In genomic region chr11:9362393-9362863, GRCh38 we compare ENCODE assay signal across 10 cellular contexts. TPM values are rescaled to one million over a fixed set of nuclear protein-coding genes. Genes with fewer than 3 reads are reported as not detected.
DNase-seq lines count a peak whose midpoint lies in the region; ATAC-seq, FAIRE-seq and TF ChIP-seq lines count a peak whose summit lies in the region.
"Had no signal": no experiment of that assay in that cellular context is flagged by ENCODE, and none has a peak within 500 bp of the region (broad histone marks: within the 10 kb centered on the region; RNA-seq: fewer than 3 reads in every experiment).

No MANE protein-coding gene starts in this region.

- no peak for FAIRE-seq in endothelial cell of umbilical vein (lab: Jason Lieb, UNC)

- H4K20me1 ChIP-seq in endothelial cell of umbilical vein (replicated peaks; ENCODE audit: control insufficient read depth, extremely low read depth, insufficient read depth, low read length), result no peaks in the 10 kb centered on the region

- peak overlapping the region in 1 of 8 donors; percentile 82 for H3K4me3 Mint-ChIP-seq in CD4-positive, alpha-beta memory T cell

- H3K36me3 ChIP-seq in CD4-positive, alpha-beta memory T cell (ENCODE audit: insufficient read depth, low read length), result no peaks in the 10 kb centered on the region
- H3K36me3 ChIP-seq in endothelial cell of umbilical vein (ENCODE audit: control insufficient read depth in 2 of 2, extremely low read depth in 1 of 2, insufficient read depth in 2 of 2, low read length in 2 of 2), result no peaks in the 10 kb centered on the region
- H3K36me3 ChIP-seq in neutrophil, result no peaks in the 10 kb centered on the region

- no peaks in the 10 kb centered on the region for H3K9me3 ChIP-seq in CD4-positive, alpha-beta memory T cell (ENCODE audit: control insufficient read depth in 1 of 2, low read length in 2 of 2)
- H3K9me3 ChIP-seq in endothelial cell of umbilical vein (replicated peaks; ENCODE audit: control insufficient read depth, insufficient read depth, low read length) (no peaks in the 10 kb centered on the region), neutrophil (no peaks in the 10 kb centered on the region)

- no peak for DNase-seq in CD4-positive, alpha-beta memory T cell
- peak; percentile 55 for DNase-seq in NCI-H82 treated with DMSO at 0.1 percent for 48 hours (lab: John Stamatoyannopoulos, UW; ENCODE audit: unreplicated experiment)
- no peak for DNase-seq in endothelial cell of umbilical vein (ENCODE audit: low read depth, low spot score)
- no peak for DNase-seq in SW 1271 (lab: John Stamatoyannopoulos, UW)
- DNase-seq in NCI-H748 treated with DMSO at 0.1 percent for 48 hours (lab: John Stamatoyannopoulos, UW), result no peak
- DNase-seq: NCI-H187 treated with DMSO at 0.1 percent for 48 hours had no signal

- no peak for TF ChIP-seq CTCF in endothelial cell of umbilical vein (IDR thresholded peaks at IDR 0.05; ENCODE audit: extremely low read depth in 1 of 2, insufficient read depth in 1 of 2, low read depth in 1 of 2, low read length in 2 of 2)
- TF ChIP-seq CTCF in neutrophil (IDR thresholded peaks at IDR 0.05), result no peak

- H3K9ac ChIP-seq in endothelial cell of umbilical vein (replicated peaks; ENCODE audit: extremely low read depth, insufficient read depth, low read length), result no peak overlapping the region

- intact Hi-C loops in CD4-positive, alpha-beta memory T cell (cut with micrococcal nuclease), result no loop called here
- intact Hi-C loops in endothelial cell of umbilical vein (cut with micrococcal nuclease), result no loop called here

- H3K9me1 ChIP-seq in endothelial cell of umbilical vein (replicated peaks; ENCODE audit: control insufficient read depth, extremely low read depth, insufficient read depth, low read length), result no peaks in the 10 kb centered on the region

- peak overlapping the region; percentile 47 for H2AFZ ChIP-seq in endothelial cell of umbilical vein (ENCODE audit: low read depth, low read length)

- dilution Hi-C loops in endothelial cell of umbilical vein (cut with MboI; ENCODE audit: extremely low pct_ligation_motif_present, low sequenced_read_pairs), result no loop called here

- H3K4me1 ChIP-seq in CD4-positive, alpha-beta memory T cell (ENCODE audit: insufficient read depth, low read length), result peaks cover 10% of the 10 kb centered on the region
- H3K4me1 ChIP-seq in endothelial cell of umbilical vein (ENCODE audit: control insufficient read depth, extremely low read depth, insufficient read depth, low read length), result peaks cover 17% of the 10 kb centered on the region
- peaks cover 11 to 15% of the 10 kb centered on the region in 2 experiments for H3K4me1 ChIP-seq in neutrophil (ENCODE audit: control insufficient read depth in 1 of 2, insufficient read depth in 1 of 2, low read depth in 1 of 2, low read length in 1 of 2)

- no TSS peak for BruUV-seq in endothelial cell of umbilical vein (replicated peaks; lab: Mats Ljungman, UMichigan)

- CTCF ChIA-PET in CD4-positive, alpha-beta memory T cell (lab: Charles Lee; ENCODE audit: partially characterized antibody), result no interaction called here
- CTCF ChIA-PET in endothelial cell of umbilical vein (lab: Charles Lee), result interaction anchor here (0.9 kb wide), 1 partner anchor 22 kb away, joined by 4 read pairs; the partner anchor contains the start of gene IPO7

- ATAC-seq in HG03135 (IDR thresholded peaks at IDR 0.05; ENCODE audit: unreplicated experiment) (no peak), HG03571 (IDR thresholded peaks at IDR 0.05; ENCODE audit: unreplicated experiment) (no peak)
- ATAC-seq: sciatic nerve had no signal

- peaks cover 12 to 13% (median 12%) of the 10 kb centered on the region in 4 donors for H3K4me1 Mint-ChIP-seq in CD4-positive, alpha-beta memory T cell

- H3K27ac ChIP-seq in CD4-positive, alpha-beta memory T cell (ENCODE audit: low read depth, low read length), result no peak overlapping the region
- H3K27ac ChIP-seq in endothelial cell of umbilical vein (ENCODE audit: insufficient read depth, low read depth, low read length) (peak overlapping the region; percentile 92), neutrophil (peak overlapping the region; percentile 93)

- no peaks in the 10 kb centered on the region for H3K27me3 ChIP-seq in CD4-positive, alpha-beta memory T cell (ENCODE audit: insufficient read depth, low read length)
- H3K27me3 ChIP-seq in endothelial cell of umbilical vein (ENCODE audit: control insufficient read depth in 2 of 2, insufficient read depth in 2 of 2, low read length in 2 of 2), result no peaks in the 10 kb centered on the region
- H3K27me3 ChIP-seq in neutrophil, result no peaks in the 10 kb centered on the region

- H3K9me3 Mint-ChIP-seq in CD4-positive, alpha-beta memory T cell, result no peaks in the 10 kb centered on the region

- no peak overlapping the region for H3K4me2 ChIP-seq in endothelial cell of umbilical vein (ENCODE audit: insufficient read depth, low read length)

- no peaks in the 10 kb centered on the region for H3K79me2 ChIP-seq in endothelial cell of umbilical vein (ENCODE audit: control insufficient read depth, insufficient read depth, low read length)

- H3K36me3 Mint-ChIP-seq in CD4-positive, alpha-beta memory T cell, result peaks cover 0 to 2% of the 10 kb centered on the region in 2 donors

- H3K27me3 Mint-ChIP-seq in CD4-positive, alpha-beta memory T cell, result no peaks in the 10 kb centered on the region

- H3K27ac Mint-ChIP-seq in CD4-positive, alpha-beta memory T cell, result peak overlapping the region; percentile 3 to 94 (median 85)

- POLR2A ChIA-PET in CD4-positive, alpha-beta memory T cell (lab: Charles Lee; ENCODE audit: partially characterized antibody), result interaction anchor here (0.6 to 3.8 kb wide), 5 partner anchors 23 to 398 kb away, joined by 3 to 35 read pairs (median 29); partner anchors contain the start of genes IPO7, TMEM41B, TMEM9B and ZNF143
- POLR2A ChIA-PET in endothelial cell of umbilical vein (lab: Charles Lee), result no interaction called here

- no peak for TF ChIP-seq POLR2A in endothelial cell of umbilical vein (IDR thresholded peaks at IDR 0.05; ENCODE audit: low read depth, low read length)

- H3K4me3 ChIP-seq in CD4-positive, alpha-beta memory T cell (ENCODE audit: low read length in 2 of 2), result no peak overlapping the region
- H3K4me3 ChIP-seq in endothelial cell of umbilical vein (replicated peaks in 1 of 3; ENCODE audit: insufficient read depth in 1 of 3, low read depth in 1 of 3, low read length in 3 of 3) (no peak overlapping the region), neutrophil (ENCODE audit: low read depth in 1 of 2, low read length in 1 of 2) (no peak overlapping the region)

TF ChIP-seq in endothelial cell of umbilical vein, 7 proteins besides CTCF, POLR2A, EP300 and RAD21:
- no peak for TF ChIP-seq GATA2 (IDR thresholded peaks at IDR 0.05; ENCODE audit: insufficient read depth, insufficient read length, low read depth, low read length)

RNA-seq across cellular contexts. Expression of gene IPO7, which starts 22.0 kb away (rescaled TPM):
- 10 to 100 TPM; 63.4 to 67.0 TPM for total RNA-seq in CD4-positive, alpha-beta memory T cell
- 10 to 100 TPM in 1 of 2 donors, 1 to 10 TPM in 1; 7.9 to 11.6 TPM for polyA plus RNA-seq in CD4-positive, alpha-beta memory T cell
- 161 and 170 TPM in 2 replicates for total RNA-seq in endothelial cell of umbilical vein
- 23.0 and 32.9 TPM in 2 replicates for polyA plus RNA-seq in endothelial cell of umbilical vein
- polyA plus RNA-seq in endothelial cell of umbilical vein (2011; cell fraction: cytosol; rRNA removed), result 42.3 and 43.3 TPM in 2 replicates
- polyA plus RNA-seq in endothelial cell of umbilical vein (2011; cell fraction: nucleus; rRNA removed), result 38.4 and 62.9 TPM in 2 replicates
- 94.7 and 111 TPM in 2 replicates for polyA plus RNA-seq in endothelial cell of umbilical vein (2012)
- 84.7 and 99.7 TPM in 2 replicates for polyA minus RNA-seq in endothelial cell of umbilical vein
- polyA minus RNA-seq in endothelial cell of umbilical vein (2011; cell fraction: cytosol; rRNA and poly(A)+ RNA removed), result 604 TPM
- 70.8 and 145 TPM in 2 replicates for polyA minus RNA-seq in endothelial cell of umbilical vein (2011; cell fraction: nucleus; rRNA and poly(A)+ RNA removed)

RNA-seq across cellular contexts. Expression of gene TMEM41B, which starts 48.0 kb away (rescaled TPM):
- total RNA-seq in CD4-positive, alpha-beta memory T cell, result 10 to 100 TPM; 53.3 to 54.7 TPM
- 1 to 10 TPM; 6.2 to 9.4 TPM for polyA plus RNA-seq in CD4-positive, alpha-beta memory T cell
- total RNA-seq in endothelial cell of umbilical vein, result 38.6 and 39.0 TPM in 2 replicates
- 15.2 and 16.6 TPM in 2 replicates for polyA plus RNA-seq in endothelial cell of umbilical vein
- 10.0 and 11.6 TPM in 2 replicates for polyA plus RNA-seq in endothelial cell of umbilical vein (2011; cell fraction: cytosol; rRNA removed)
- polyA plus RNA-seq in endothelial cell of umbilical vein (2011; cell fraction: nucleus; rRNA removed), result 40.4 and 50.8 TPM in 2 replicates
- polyA plus RNA-seq in endothelial cell of umbilical vein (2012), result 13.6 and 20.5 TPM in 2 replicates
- 18.6 and 20.5 TPM in 2 replicates for polyA minus RNA-seq in endothelial cell of umbilical vein
- 22.9 TPM for polyA minus RNA-seq in endothelial cell of umbilical vein (2011; cell fraction: cytosol; rRNA and poly(A)+ RNA removed)
- 23.0 and 25.4 TPM in 2 replicates for polyA minus RNA-seq in endothelial cell of umbilical vein (2011; cell fraction: nucleus; rRNA and poly(A)+ RNA removed)
